Comparison of ENCODE assay signal across 8 cellular contexts in genomic region chr11:81658722-81659121, GRCh38.
DNase-seq lines count a peak whose midpoint lies in the region; ATAC-seq and TF ChIP-seq lines count a peak whose summit lies in the region.

No MANE protein-coding gene starts in this region.

- no peaks in the 10 kb centered on the region for H4K20me1 ChIP-seq in KMS-11 (ENCODE audit: insufficient read depth)

- ATAC-seq in GM21447 (IDR thresholded peaks at IDR 0.05; ENCODE audit: unreplicated experiment), result peak; percentile 66

- 50% methylated on average over 1 of the region's 1 CpG; no CpG with 5 or more reads in 1 of the 2 experiments for WGBS in endodermal cell (ENCODE audit: insufficient coverage in 1 of 2, insufficient read length in 1 of 2), 2 experiments

- H3K4me1 ChIP-seq in KMS-11 (ENCODE audit: low read depth, poor library complexity, severe bottlenecking) (no peaks in the 10 kb centered on the region), endodermal cell (ENCODE audit: control insufficient read depth, insufficient read depth, low read length) (no peaks in the 10 kb centered on the region), Peyer's patch (no peaks in the 10 kb centered on the region)

- no peaks in the 10 kb centered on the region for H3K4me1 Mint-ChIP-seq in endodermal cell

- H3K36me3 ChIP-seq in KMS-11 (ENCODE audit: insufficient read depth) (no peaks in the 10 kb centered on the region), endodermal cell (ENCODE audit: control insufficient read depth, insufficient read depth, low read length) (no peaks in the 10 kb centered on the region), Peyer's patch (no peaks in the 10 kb centered on the region)

- no peak overlapping the region for H3K27ac ChIP-seq in KMS-11
- H3K27ac ChIP-seq in endodermal cell (ENCODE audit: low read depth, low read length), result no peak overlapping the region
- H3K27ac ChIP-seq in Peyer's patch, result no peak overlapping the region

- H3K27me3 ChIP-seq in KMS-11 (ENCODE audit: insufficient read depth, low read depth) (no peaks in the 10 kb centered on the region), endodermal cell (ENCODE audit: control insufficient read depth, insufficient read depth, low read length, poor library complexity, severe bottlenecking) (no peaks in the 10 kb centered on the region), Peyer's patch (no peaks in the 10 kb centered on the region)

- H3K9ac ChIP-seq in KMS-11, result no peak overlapping the region
- no peak overlapping the region for H3K9ac ChIP-seq in endodermal cell (ENCODE audit: extremely low read depth, low read length, poor library complexity, severe bottlenecking)

- no peak overlapping the region for H3K4me3 Mint-ChIP-seq in endodermal cell

- DNase-seq in endodermal cell, result peak; percentile 57
- DNase-seq in NCI-H446 (lab: John Stamatoyannopoulos, UW), result no peak
- no peak for DNase-seq in Peyer's patch
- no peak for DNase-seq in NCI-H1694 treated with DMSO at 0.1 percent for 48 hours (lab: John Stamatoyannopoulos, UW)
- DNase-seq in cerebellum (ENCODE audit: low spot score), result no peak

- H3K79me2 ChIP-seq in KMS-11 (ENCODE audit: insufficient read depth, low read depth), result no peaks in the 10 kb centered on the region

- H3K4me3 ChIP-seq in KMS-11 (IDR thresholded peaks at IDR 0.05; ENCODE audit: insufficient read depth, low read depth, low read length) (no peak overlapping the region), endodermal cell (ENCODE audit: low read length) (no peak overlapping the region), Peyer's patch (no peak overlapping the region)

- TF ChIP-seq CTCF in GM12872 (IDR thresholded peaks at IDR 0.05; ENCODE audit: insufficient read depth, low read depth, low read length) (peak; percentile 67), KMS-11 (conservative IDR thresholded peaks at IDR 0.05; ENCODE audit: low read depth, low read length) (peak; percentile 87), endodermal cell (conservative IDR thresholded peaks at IDR 0.05) (peak; percentile 79), Peyer's patch (IDR thresholded peaks at IDR 0.05) (peak in 2 of 6 experiments; percentile 10 to 31)

- no peak overlapping the region for H3K4me2 ChIP-seq in KMS-11

- H3K9me3 Mint-ChIP-seq in endodermal cell, result peaks cover 14% of the 10 kb centered on the region

- no peak overlapping the region for H2AFZ ChIP-seq in KMS-11 (ENCODE audit: low read depth)

- no peak overlapping the region for H3K27ac Mint-ChIP-seq in endodermal cell

- H3K27me3 Mint-ChIP-seq in endodermal cell (ENCODE audit: insufficient read depth), result peaks cover 4% of the 10 kb centered on the region

- no peaks in the 10 kb centered on the region for H3K36me3 Mint-ChIP-seq in endodermal cell (ENCODE audit: low read depth)

- no peak for TF ChIP-seq POLR2A in Peyer's patch (IDR thresholded peaks at IDR 0.05)

- peaks cover 10% of the 10 kb centered on the region for H3K9me3 ChIP-seq in endodermal cell (ENCODE audit: control insufficient read depth, low read length)
- no peaks in the 10 kb centered on the region for H3K9me3 ChIP-seq in Peyer's patch
